16 cellular contexts compared by ENCODE assay signal in the genomic region with DNA sequence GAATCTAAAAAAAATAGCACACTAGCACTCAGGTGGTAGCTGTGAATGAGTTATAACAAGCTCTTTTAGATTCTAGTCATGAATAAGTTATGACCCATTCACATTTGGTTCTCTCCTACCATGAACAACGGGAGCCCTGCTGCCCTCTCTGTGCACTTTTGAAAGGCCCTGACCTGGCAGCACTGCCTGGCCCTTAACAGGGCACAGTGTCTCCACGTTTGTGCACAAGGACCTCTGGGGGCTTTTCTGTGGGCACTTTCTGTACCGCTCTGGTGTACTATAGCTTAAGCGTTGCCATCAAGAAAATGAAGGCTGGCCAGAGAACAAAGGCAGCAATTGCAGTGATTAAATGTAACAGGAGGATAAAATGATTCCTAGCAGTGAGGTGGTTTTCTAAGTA. TPM values are rescaled to one million over a fixed set of nuclear protein-coding genes. Genes with fewer than 3 reads are reported as not detected.
DNase-seq lines count a peak whose midpoint lies in the region; ATAC-seq, FAIRE-seq and TF ChIP-seq lines count a peak whose summit lies in the region.
"Had no signal": no experiment of that assay in that cellular context is flagged by ENCODE, and none has a peak within 500 bp of the region (broad histone marks: within the 10 kb centered on the region; RNA-seq: fewer than 3 reads in every experiment).

No MANE protein-coding gene starts in this region.

- TF ChIP-seq CTCF in H9 (conservative IDR thresholded peaks at IDR 0.05) = no peak
- TF ChIP-seq CTCF in endothelial cell of umbilical vein (IDR thresholded peaks at IDR 0.05; ENCODE audit: extremely low read depth in 1 of 2, insufficient read depth in 1 of 2, low read depth in 1 of 2, low read length in 2 of 2) = no peak
- no peak for TF ChIP-seq CTCF in upper lobe of left lung (IDR thresholded peaks at IDR 0.05)
- no peak for TF ChIP-seq CTCF in osteoblast (IDR thresholded peaks at IDR 0.05; ENCODE audit: extremely low read depth, low read depth, low read length)
- TF ChIP-seq CTCF in PC-9 (conservative IDR thresholded peaks at IDR 0.05) = no peak

- no peak overlapping the region for H4K8ac ChIP-seq in H9 (replicated peaks; ENCODE audit: insufficient read length, low read depth, low read length)

- FAIRE-seq in endothelial cell of umbilical vein (lab: Jason Lieb, UNC) = no peak

- POLR2A ChIA-PET in endothelial cell of umbilical vein (lab: Charles Lee) = interaction anchor here (0.8 kb wide), 1 partner anchor 46 kb away, joined by 3 read pairs; no protein-coding TSS in a partner anchor
- POLR2A ChIA-PET in PC-9 (lab: Charles Lee; ENCODE audit: unreplicated experiment) = no interaction called here

- no peak overlapping the region for H3K56ac ChIP-seq in H9 (ENCODE audit: insufficient read length, low read depth, low read length)

- H3K23me2 ChIP-seq in H9 (ENCODE audit: insufficient read length, low read depth, low read length, poor library complexity, severe bottlenecking) = no peaks in the 10 kb centered on the region

- H3K79me2 ChIP-seq in H9 (ENCODE audit: insufficient read depth, low read length) (no peaks in the 10 kb centered on the region), endothelial cell of umbilical vein (ENCODE audit: control insufficient read depth, insufficient read depth, low read length) (no peaks in the 10 kb centered on the region), osteoblast (ENCODE audit: insufficient read depth, low read length) (peaks cover 53% of the 10 kb centered on the region), PC-9 (ENCODE audit: low read depth) (no peaks in the 10 kb centered on the region)

- H3T11ph ChIP-seq in H9 (ENCODE audit: low read length) = no peak overlapping the region

- no peak for TF ChIP-seq EP300 in upper lobe of left lung (IDR thresholded peaks at IDR 0.05)

- H3K27me3 ChIP-seq in H9 (ENCODE audit: insufficient read depth, low read length) (peaks cover 2% of the 10 kb centered on the region; the same call in 1 of the 2 replicates), endothelial cell of umbilical vein (ENCODE audit: control insufficient read depth in 2 of 2, insufficient read depth in 2 of 2, low read length in 2 of 2) (no peaks in the 10 kb centered on the region), upper lobe of left lung (no peaks in the 10 kb centered on the region), osteoblast (ENCODE audit: insufficient read depth, low read length) (no peaks in the 10 kb centered on the region), PC-9 (ENCODE audit: insufficient read depth, low read depth) (no peaks in the 10 kb centered on the region)

- no peak overlapping the region for H3K4me3 ChIP-seq in endothelial cell of umbilical vein (replicated peaks in 1 of 3; ENCODE audit: insufficient read depth in 1 of 3, low read depth in 1 of 3, low read length in 3 of 3)
- H3K4me3 ChIP-seq in upper lobe of left lung = no peak overlapping the region
- no peak overlapping the region for H3K4me3 ChIP-seq in osteoblast (ENCODE audit: insufficient read depth, low read length)
- H3K4me3 ChIP-seq in PC-9 = no peak overlapping the region
- H3K4me3 ChIP-seq: HAP-1 had no signal

- H3K27me3 Mint-ChIP-seq in H9 (ENCODE audit: low read depth) = peaks cover 96% of the 10 kb centered on the region

- peak; percentile 12 for DNase-seq in H9
- DNase-seq in NCI-H1436 treated with DMSO at 0.1 percent for 48 hours (lab: John Stamatoyannopoulos, UW) = peak; percentile 26
- DNase-seq in endothelial cell of umbilical vein (ENCODE audit: low read depth, low spot score) = no peak
- no peak for DNase-seq in upper lobe of left lung
- no peak for DNase-seq in osteoblast (ENCODE audit: insufficient read length, low spot score, missing footprints)
- no peak for DNase-seq in PC-9
- DNase-seq: COR-L47, GDM1, NCI-H1105, NCI-H187, NCI-H2107, NCI-H510A treated with DMSO at 0.1 percent for 48 hours, SIG-M5 had no signal

- H3K36me3 Mint-ChIP-seq in H9 (ENCODE audit: insufficient read depth in 1 of 3, low read depth in 3 of 3) = peaks cover 0 to 1% (median 0%) of the 10 kb centered on the region in 3 experiments; a peak in 1 of 7 replicates

- no peaks in the 10 kb centered on the region for H3K4me1 ChIP-seq in H9 (ENCODE audit: insufficient read depth, low read length)
- peaks cover 18% of the 10 kb centered on the region for H3K4me1 ChIP-seq in endothelial cell of umbilical vein (ENCODE audit: control insufficient read depth, extremely low read depth, insufficient read depth, low read length)
- H3K4me1 ChIP-seq in upper lobe of left lung = peaks cover 18 to 30% (median 27%) of the 10 kb centered on the region in 4 donors
- peaks cover 16% of the 10 kb centered on the region for H3K4me1 ChIP-seq in osteoblast (ENCODE audit: insufficient read depth, low read length)
- no peaks in the 10 kb centered on the region for H3K4me1 ChIP-seq in PC-9 (replicated peaks; ENCODE audit: insufficient read depth)
- H3K4me1 ChIP-seq: HAP-1 had no signal

- no peak overlapping the region for H2BK5ac ChIP-seq in H9 (ENCODE audit: insufficient read length, low read length)

- no peak overlapping the region for H2BK20ac ChIP-seq in H9 (ENCODE audit: low read depth, low read length, poor library complexity, severe bottlenecking)

- H3K27ac ChIP-seq in H9 (ENCODE audit: insufficient read length, low read depth, low read length) (no peak overlapping the region), endothelial cell of umbilical vein (ENCODE audit: insufficient read depth, low read depth, low read length) (no peak overlapping the region), upper lobe of left lung (peak overlapping the region; percentile 36 to 60 (median 46)), osteoblast (ENCODE audit: low read depth, low read length) (no peak overlapping the region), PC-9 (no peak overlapping the region)
- H3K27ac ChIP-seq: RWPE1 had no signal

- H3K9me3 Mint-ChIP-seq in H9 = no peaks in the 10 kb centered on the region

- H3K4ac ChIP-seq in H9 (ENCODE audit: low read depth, low read length) = no peak overlapping the region

- no TSS peak for BruUV-seq in endothelial cell of umbilical vein (replicated peaks; lab: Mats Ljungman, UMichigan)
- BruUV-seq in PC-9 (replicated peaks; lab: Mats Ljungman, UMichigan) = no TSS peak

- H2AK5ac ChIP-seq in H9 (ENCODE audit: insufficient read length, low read length) = no peak overlapping the region

- H3K36me3 ChIP-seq in endothelial cell of umbilical vein (ENCODE audit: control insufficient read depth in 2 of 2, extremely low read depth in 1 of 2, insufficient read depth in 2 of 2, low read length in 2 of 2) (no peaks in the 10 kb centered on the region), upper lobe of left lung (no peaks in the 10 kb centered on the region), osteoblast (ENCODE audit: insufficient read depth, low read length) (no peaks in the 10 kb centered on the region), PC-9 (ENCODE audit: low read depth) (no peaks in the 10 kb centered on the region)
- H3K36me3 ChIP-seq: HAP-1 had no signal

- TF ChIP-seq POLR2A in endothelial cell of umbilical vein (IDR thresholded peaks at IDR 0.05; ENCODE audit: low read depth, low read length) (no peak), upper lobe of left lung (IDR thresholded peaks at IDR 0.05) (no peak)

- CTCF ChIA-PET in endothelial cell of umbilical vein (lab: Charles Lee) (interaction anchor here (0.9 to 1.8 kb wide), 4 partner anchors 9 to 81 kb away, joined by 3 to 10 read pairs (median 6); no protein-coding TSS in a partner anchor), PC-9 (lab: Charles Lee) (no interaction called here)

- H2AFZ ChIP-seq in H9 (ENCODE audit: low read length) (no peak overlapping the region), endothelial cell of umbilical vein (ENCODE audit: low read depth, low read length) (no peak overlapping the region), osteoblast (ENCODE audit: low read length) (no peak overlapping the region), PC-9 (no peak overlapping the region)

- ATAC-seq in upper lobe of left lung (ENCODE audit: low FRiP score in 2 of 2) (no peak), GM19023 (IDR thresholded peaks at IDR 0.05; ENCODE audit: unreplicated experiment) (no peak)

- H4K20me1 ChIP-seq in H9 (ENCODE audit: control insufficient read depth, insufficient read depth, insufficient read length) (no peaks in the 10 kb centered on the region), endothelial cell of umbilical vein (replicated peaks; ENCODE audit: control insufficient read depth, extremely low read depth, insufficient read depth, low read length) (peaks cover 2% of the 10 kb centered on the region), osteoblast (ENCODE audit: insufficient read depth, low read length) (peaks cover 52% of the 10 kb centered on the region), PC-9 (ENCODE audit: insufficient read depth) (no peaks in the 10 kb centered on the region)

- no peak overlapping the region for H2BK15ac ChIP-seq in H9 (ENCODE audit: low read depth, low read length)

- H3K79me1 ChIP-seq in H9 (ENCODE audit: insufficient read depth, low read depth, low read length, poor library complexity, severe bottlenecking) = no peaks in the 10 kb centered on the region

- no peak overlapping the region for H3K27ac Mint-ChIP-seq in H9

- intact Hi-C loops in endothelial cell of umbilical vein (cut with micrococcal nuclease) (no loop called here), PC-9 (cut with micrococcal nuclease; ENCODE audit: unreplicated experiment) (no loop called here)

- H4K91ac ChIP-seq in H9 (ENCODE audit: insufficient read length, low read depth, low read length) = no peak overlapping the region

- no CpG with 5 or more reads among the region's 4 CpGs for WGBS in H9 (ENCODE audit: extremely low coverage, insufficient read length, low lambda C conversion rate)
- 79 to 91% methylated on average over 4 of the region's 4 CpGs for WGBS in upper lobe of left lung, 2 donors

- no peak overlapping the region for H4K5ac ChIP-seq in H9 (ENCODE audit: insufficient read length, low read depth, low read length)

- no peaks in the 10 kb centered on the region; a peak in 1 of 4 replicates for H3K4me1 Mint-ChIP-seq in H9

- no peak overlapping the region for H3K14ac ChIP-seq in H9 (ENCODE audit: insufficient read depth, low read length)

- H3K9me3 ChIP-seq in H9 (ENCODE audit: control insufficient read depth, low read depth, low read length) (no peaks in the 10 kb centered on the region), endothelial cell of umbilical vein (replicated peaks; ENCODE audit: control insufficient read depth, insufficient read depth, low read length) (no peaks in the 10 kb centered on the region), upper lobe of left lung (no peaks in the 10 kb centered on the region), osteoblast (ENCODE audit: low read depth, low read length) (no peaks in the 10 kb centered on the region), PC-9 (ENCODE audit: insufficient read depth, low read depth) (no peaks in the 10 kb centered on the region)
- H3K9me3 ChIP-seq: HAP-1 had no signal

- no peak overlapping the region for H3K4me2 ChIP-seq in H9 (ENCODE audit: insufficient read depth, insufficient read length, low read length)
- peak overlapping the region; percentile 77 for H3K4me2 ChIP-seq in endothelial cell of umbilical vein (ENCODE audit: insufficient read depth, low read length)
- H3K4me2 ChIP-seq in osteoblast (ENCODE audit: insufficient read depth, low read length) = no peak overlapping the region
- H3K4me2 ChIP-seq in PC-9 = no peak overlapping the region

- no peaks in the 10 kb centered on the region for H3F3A ChIP-seq in PC-9 (ENCODE audit: insufficient read depth, low read depth)

- H2BK12ac ChIP-seq in H9 (ENCODE audit: insufficient read length, low read depth, low read length) = no peak overlapping the region

- no peak overlapping the region for H3K23ac ChIP-seq in H9 (ENCODE audit: insufficient read length, low read depth, low read length)

- H3K4me3 Mint-ChIP-seq in H9 = no peak overlapping the region

- H3K9me2 ChIP-seq in PC-9 (ENCODE audit: insufficient read depth) = no peaks in the 10 kb centered on the region

- dilution Hi-C loops in endothelial cell of umbilical vein (cut with MboI; ENCODE audit: extremely low pct_ligation_motif_present, low sequenced_read_pairs) = no loop called here

- H3K9ac ChIP-seq in H9 (ENCODE audit: extremely low read depth, insufficient read length, low read length) = no peak overlapping the region
- no peak overlapping the region for H3K9ac ChIP-seq in endothelial cell of umbilical vein (replicated peaks; ENCODE audit: extremely low read depth, insufficient read depth, low read length)

- H2BK120ac ChIP-seq in H9 (ENCODE audit: low read depth, low read length, poor library complexity, severe bottlenecking) = no peak overlapping the region

- H3K18ac ChIP-seq in H9 (ENCODE audit: insufficient read length, low read depth, low read length) = no peak overlapping the region

- H3K9me1 ChIP-seq in endothelial cell of umbilical vein (replicated peaks; ENCODE audit: control insufficient read depth, extremely low read depth, insufficient read depth, low read length) = no peaks in the 10 kb centered on the region

RNA-seq across cellular contexts. Expression of a gene that starts 21.2 kb away (rescaled TPM):
- 1.0 and 1.3 TPM in 2 replicates for total RNA-seq in H9 (2021)
- total RNA-seq in endothelial cell of umbilical vein = 35.1 and 41.6 TPM in 2 replicates
- polyA plus RNA-seq in endothelial cell of umbilical vein = 41.2 and 45.3 TPM in 2 replicates
- polyA plus RNA-seq in endothelial cell of umbilical vein (2011; cell fraction: cytosol; rRNA removed) = 33.9 and 39.1 TPM in 2 replicates
- 35.0 and 41.0 TPM in 2 replicates for polyA plus RNA-seq in endothelial cell of umbilical vein (2011; cell fraction: nucleus; rRNA removed)
- 32.2 and 37.3 TPM in 2 replicates for polyA plus RNA-seq in endothelial cell of umbilical vein (2012)
- polyA minus RNA-seq in endothelial cell of umbilical vein = 17.8 and 20.1 TPM in 2 replicates
- polyA minus RNA-seq in endothelial cell of umbilical vein (2011; cell fraction: cytosol; rRNA and poly(A)+ RNA removed) = 1.5 TPM
- 16.5 and 20.6 TPM in 2 replicates for polyA minus RNA-seq in endothelial cell of umbilical vein (2011; cell fraction: nucleus; rRNA and poly(A)+ RNA removed)
- 10 to 100 TPM; 33.8 to 48.9 (median 43.7) TPM for total RNA-seq in upper lobe of left lung
- total RNA-seq in osteoblast = 25.7 and 29.5 TPM in 2 replicates
- total RNA-seq in PC-9 (2021) = 24.8 and 28.0 TPM in 2 replicates

RNA-seq across cellular contexts. Expression of a gene that starts 21.5 kb away (rescaled TPM):
- total RNA-seq in H9 (2021) = 29.5 and 31.7 TPM in 2 replicates
- total RNA-seq in endothelial cell of umbilical vein = 63.3 and 71.3 TPM in 2 replicates
- polyA plus RNA-seq in endothelial cell of umbilical vein = 25.5 and 29.8 TPM in 2 replicates
- polyA plus RNA-seq in endothelial cell of umbilical vein (2011; cell fraction: cytosol; rRNA removed) = 34.1 and 37.5 TPM in 2 replicates
- polyA plus RNA-seq in endothelial cell of umbilical vein (2011; cell fraction: nucleus; rRNA removed) = 43.8 and 45.6 TPM in 2 replicates
- polyA plus RNA-seq in endothelial cell of umbilical vein (2012) = 57.6 and 65.7 TPM in 2 replicates
- 31.6 and 43.5 TPM in 2 replicates for polyA minus RNA-seq in endothelial cell of umbilical vein
- 45.9 TPM for polyA minus RNA-seq in endothelial cell of umbilical vein (2011; cell fraction: cytosol; rRNA and poly(A)+ RNA removed)
- 37.6 and 40.1 TPM in 2 replicates for polyA minus RNA-seq in endothelial cell of umbilical vein (2011; cell fraction: nucleus; rRNA and poly(A)+ RNA removed)
- total RNA-seq in upper lobe of left lung = 100 to 1,000 TPM in 2 of 6 donors, 10 to 100 TPM in 4; 49.1 to 112 (median 91.8) TPM
- total RNA-seq in osteoblast = 95.2 and 114 TPM in 2 replicates
- total RNA-seq in PC-9 (2021) = 66.3 and 87.6 TPM in 2 replicates

Comparison
In these comparisons a context has a peak if more than half of its experiments do, and no peak if none do; other contexts are left out.
1. DNase-seq: peak in H9 (single experiment) and NCI-H1436 treated with DMSO at 0.1 percent for 48 hours (single experiment); none in endothelial cell of umbilical vein (single experiment), upper lobe of left lung (0 of 2), osteoblast (single experiment) and PC-9 (0 of 2).
2. H3K27ac ChIP-seq: peak in upper lobe of left lung (4 of 4); none in H9 (single experiment), endothelial cell of umbilical vein (single experiment), osteoblast (single experiment) and PC-9 (single experiment).
3. RNA of a gene that starts 21.2 kb away (total RNA-seq): 33.8 to 48.9 TPM in upper lobe of left lung, 35.1 to 41.6 TPM in endothelial cell of umbilical vein, 24.8 to 28.0 TPM in PC-9 and 25.7 to 29.5 TPM in osteoblast; 1.0 to 1.3 TPM in H9; every median in the first group is over 10 times any median in the second.